In the genomic region with DNA sequence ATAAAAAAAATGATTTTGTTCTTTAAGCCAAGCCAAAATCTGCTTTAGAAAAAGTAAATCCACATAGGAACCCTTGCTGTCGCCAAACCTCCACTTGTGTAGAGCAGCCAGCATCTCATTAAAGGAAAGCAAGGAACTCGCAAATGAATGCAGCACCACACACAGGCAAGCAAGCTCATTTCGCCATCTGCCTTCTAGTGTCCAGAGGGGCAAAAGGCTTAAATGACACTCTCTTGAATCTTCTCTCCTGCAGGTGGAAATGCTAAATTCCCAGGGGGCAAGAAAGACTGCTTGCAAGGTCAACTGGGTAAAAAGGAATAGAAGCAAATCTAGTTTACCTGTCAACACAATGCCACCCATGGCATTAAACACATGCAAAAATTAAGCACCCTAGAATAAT, we compare ENCODE assay signal across 8 cellular contexts.
DNase-seq lines count a peak whose midpoint lies in the region; ATAC-seq, FAIRE-seq and TF ChIP-seq lines count a peak whose summit lies in the region.

No MANE protein-coding gene starts in this region.

- H3K27me3 ChIP-seq in GM06990 (replicated peaks; ENCODE audit: control insufficient read depth, insufficient read depth, low read length) = no peaks in the 10 kb centered on the region
- H3K27me3 ChIP-seq in tibial artery = no peaks in the 10 kb centered on the region

- H3K4me1 ChIP-seq in tibial artery = peaks cover 0 to 26% (median 4%) of the 10 kb centered on the region in 4 donors

- TF ChIP-seq POLR2A in H54 (IDR thresholded peaks at IDR 0.05; ENCODE audit: low read depth, low read length) = no peak

- intact Hi-C loops in tibial artery (cut with DNase I; ENCODE audit: low total_unique reads) = loop anchor here (5.0 kb wide), 1 partner anchor 83 kb away; no protein-coding TSS in a partner anchor

- H3K36me3 ChIP-seq in GM06990 (ENCODE audit: control insufficient read depth, insufficient read depth, low read length) (no peaks in the 10 kb centered on the region), tibial artery (no peaks in the 10 kb centered on the region)

- no peak overlapping the region for H3K27ac ChIP-seq in tibial artery

- ATAC-seq in HG02973 (IDR thresholded peaks at IDR 0.05; ENCODE audit: unreplicated experiment) = no peak

- peak; percentile 43 for TF ChIP-seq CTCF in GM06990 (IDR thresholded peaks at IDR 0.05; ENCODE audit: insufficient read depth, low read length, poor library complexity, severe bottlenecking)
- TF ChIP-seq CTCF in choroid plexus epithelial cell (conservative IDR thresholded peaks at IDR 0.05; ENCODE audit: low read depth, low read length) = peak; percentile 64
- TF ChIP-seq CTCF in tibial artery (IDR thresholded peaks at IDR 0.05) = no peak

- no peaks in the 10 kb centered on the region for H3K9me3 ChIP-seq in tibial artery

- DNase-seq in GM06990 (ENCODE audit: extremely low read depth, insufficient read length) (peak; percentile 36), H54 (ENCODE audit: insufficient read length, low spot score) (no peak), NCI-H345 treated with DMSO at 0.1 percent for 48 hours (lab: John Stamatoyannopoulos, UW; ENCODE audit: unreplicated experiment) (peak; percentile 47), choroid plexus epithelial cell (ENCODE audit: low read depth) (peak; percentile 75), retina (peak; percentile 39), tibial artery (no peak), GF-D8 (lab: John Stamatoyannopoulos, UW) (no peak)

- H3K4me3 ChIP-seq in GM06990 (replicated peaks; ENCODE audit: low read depth, low read length) (peak overlapping the region; percentile 97; the same call in 1 of the 2 replicates), choroid plexus epithelial cell (ENCODE audit: low read depth, low read length) (no peak overlapping the region), tibial artery (no peak overlapping the region)

- peak; percentile 67 for FAIRE-seq in H54 (lab: Jason Lieb, UNC)

Comparison
In these comparisons a context has a peak if more than half of its experiments do, and no peak if none do; other contexts are left out.
1. DNase-seq: peak in GM06990 (single experiment), NCI-H345 treated with DMSO at 0.1 percent for 48 hours (single experiment), choroid plexus epithelial cell (single experiment) and retina (single experiment); none in H54 (single experiment), tibial artery (0 of 2) and GF-D8 (single experiment).
2. CTCF ChIP-seq: peak in GM06990 (single experiment) and choroid plexus epithelial cell (single experiment); none in tibial artery (0 of 2).